ENCODE assay signal across 26 cellular contexts in the genomic region with DNA sequence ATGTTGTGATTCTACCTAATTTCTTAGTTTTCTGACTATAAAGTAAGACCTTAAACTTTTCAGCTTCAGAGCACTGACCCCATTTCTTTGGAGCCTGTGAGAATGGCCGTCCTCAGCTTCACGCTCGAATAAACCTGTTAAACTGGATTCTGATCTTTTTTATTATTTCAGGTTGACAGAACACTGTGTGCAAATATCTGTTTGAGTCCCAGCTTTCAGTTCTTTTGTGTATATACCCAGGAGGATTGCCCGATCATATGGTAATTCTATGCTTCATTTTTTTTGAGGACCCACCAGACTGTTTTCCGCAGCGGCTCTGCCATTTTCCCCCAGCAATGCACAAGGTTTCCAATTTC. TPM values are rescaled to one million over a fixed set of nuclear protein-coding genes. Genes with fewer than 3 reads are reported as not detected.
DNase-seq lines count a peak whose midpoint lies in the region; ATAC-seq and TF ChIP-seq lines count a peak whose summit lies in the region.
"Had no signal": no experiment of that assay in that cellular context is flagged by ENCODE, and none has a peak within 500 bp of the region (broad histone marks: within the 10 kb centered on the region; RNA-seq: fewer than 3 reads in every experiment).

No MANE protein-coding gene starts in this region.

- no peaks in the 10 kb centered on the region for H4K20me1 ChIP-seq in PC-3 (ENCODE audit: low read length)

- ATAC-seq in PC-3 (peak; percentile 34; the same call in 1 of the 2 replicates), HG02840 (IDR thresholded peaks at IDR 0.05; ENCODE audit: low FRiP score, unreplicated experiment) (no peak)
- ATAC-seq: GM12878, left lobe of liver had no signal

- H3K9me3 ChIP-seq in PC-3 (ENCODE audit: low read length): no peaks in the 10 kb centered on the region
- peaks cover 2% of the 10 kb centered on the region for H3K9me3 ChIP-seq in WERI-Rb-1 (ENCODE audit: severe bottlenecking)
- H3K9me3 ChIP-seq: sigmoid colon had no signal

- DNase-seq in DMS153 treated with DMSO at 0.1 percent for 48 hours (lab: John Stamatoyannopoulos, UW; ENCODE audit: unreplicated experiment) (peak; percentile 63), NCI-H146 (lab: John Stamatoyannopoulos, UW) (peak; percentile 29), PC-3 (peak; percentile 54), retina (peak; percentile 82), HPDE6-E6E7 (ENCODE audit: extremely low spot score) (no peak), WERI-Rb-1 (no peak)
- DNase-seq: activated CD4-positive, alpha-beta T cell treated with anti-CD3 and anti-CD28 coated beads for 48 hours; aorta; CD8-positive, alpha-beta memory T cell; central memory CD4-positive, alpha-beta T cell; DMS79 treated with DMSO at 0.1 percent for 48 hours; dorsolateral prefrontal cortex; head of caudate nucleus; NCI-H526 treated with DMSO at 0.1 percent for 48 hours; nephron progenitor cell; SHP77 treated with DMSO at 0.1 percent for 48 hours; sigmoid colon; stimulated activated CD4-positive, alpha-beta T cell treated with anti-CD3 and anti-CD28 coated beads, Interleukin-15, amount 100 ng/mL, for 24 hours; substantia nigra had no signal

- no TSS peak for BruUV-seq in PC-3 (replicated peaks; lab: Mats Ljungman, UMichigan)

- H3K9me2 ChIP-seq in PC-3 (replicated peaks; ENCODE audit: low read length): no peaks in the 10 kb centered on the region

- H3K36me3 ChIP-seq in PC-3 (ENCODE audit: low read depth, low read length): no peaks in the 10 kb centered on the region
- H3K36me3 ChIP-seq in WERI-Rb-1: no peaks in the 10 kb centered on the region
- H3K36me3 ChIP-seq: sigmoid colon had no signal

- TF ChIP-seq CTCF in PC-3 (conservative IDR thresholded peaks at IDR 0.05; ENCODE audit: low read depth, low read length): no peak
- no peak for TF ChIP-seq CTCF in WERI-Rb-1 (IDR thresholded peaks at IDR 0.05; ENCODE audit: low read depth, low read length)

- H3K27ac ChIP-seq in PC-3 (ENCODE audit: low read length) (no peak overlapping the region), WERI-Rb-1 (no peak overlapping the region)
- H3K27ac ChIP-seq: dorsolateral prefrontal cortex, PC-9, sigmoid colon had no signal

- no peaks in the 10 kb centered on the region for H3K79me2 ChIP-seq in PC-3 (ENCODE audit: low read length)

- no peaks in the 10 kb centered on the region for H3F3A ChIP-seq in PC-3 (ENCODE audit: low read length, unreplicated experiment)

- intact Hi-C loops in PC-3 (cut with micrococcal nuclease): loop anchor here (2.0 kb wide), 1 partner anchor 47 kb away; the partner anchor contains the start of gene DCAF7

- CTCF ChIA-PET in PC-3 (lab: Charles Lee): interaction anchor here (0.6 kb wide), 1 partner anchor 97 kb away, joined by 3 read pairs; no protein-coding TSS in a partner anchor

- no peak overlapping the region for H3K9ac ChIP-seq in PC-3 (ENCODE audit: low read length)

- peaks cover 5% of the 10 kb centered on the region; the same call in 1 of the 2 replicates for H3K4me1 ChIP-seq in PC-3 (ENCODE audit: insufficient read depth, low read length)
- H3K4me1 ChIP-seq: sigmoid colon had no signal

- H3K27me3 ChIP-seq in PC-3 (ENCODE audit: low read length) (peaks cover 19% of the 10 kb centered on the region; the same call in 1 of the 2 replicates), WERI-Rb-1 (ENCODE audit: insufficient read depth, low read depth, severe bottlenecking) (no peaks in the 10 kb centered on the region)

- H3K4me2 ChIP-seq in PC-3 (ENCODE audit: low read length): peak overlapping the region; percentile 36
- H3K4me2 ChIP-seq: PC-9 had no signal

- H3K4me3 ChIP-seq in PC-3 (ENCODE audit: low read length) (0 out of 2 replicates have a peak overlapping the region, but pooled peaks have one; percentile 17), WERI-Rb-1 (ENCODE audit: low read depth, low read length) (no peak overlapping the region)
- H3K4me3 ChIP-seq: dorsolateral prefrontal cortex, GM12878, PC-9, sigmoid colon had no signal

- H2AFZ ChIP-seq in PC-3 (ENCODE audit: low read length): no peak overlapping the region
- H2AFZ ChIP-seq: PC-9 had no signal

- POLR2A ChIA-PET in PC-3 (lab: Charles Lee; ENCODE audit: unreplicated experiment): interaction anchor here (0.7 kb wide), 1 partner anchor 23 kb away, joined by 3 read pairs; no protein-coding TSS in a partner anchor

RNA-seq across cellular contexts. Expression of gene KCNH6, which starts 19.9 kb away (rescaled TPM):
- total RNA-seq in PC-3 (2014; rRNA removed): not detected in 2 replicates
- total RNA-seq: activated T-helper 1 cell treated with anti-CD3 and anti-CD28 coated beads, Interleukin-12 subunit alpha, Interleukin-12 subunit beta, Interleukin-2, Interleukin-4 antibody, amounts not matched to agents 30 ng/mL and 10 ng/mL and 1 ng/mL, durations not matched to agents 14 hours and 24 hours and 36 hours; aorta; CD8-positive, alpha-beta memory T cell; GM12878; HT1080; left lobe of liver; PC-9; sigmoid colon; T-helper 1 cell treated with Interleukin-12 subunit alpha and Interleukin-12 subunit beta and Interleukin-4 antibody, amounts not matched to agents 30 ng/mL and 1 ng/mL, for 36 hours had no signal

RNA-seq across cellular contexts. Expression of gene ACE, which starts 26.4 kb away (rescaled TPM):
- total RNA-seq in PC-3 (2014; rRNA removed): 8.7 and 9.1 TPM in 2 replicates
- total RNA-seq: HT1080 had no signal

RNA-seq across cellular contexts. Expression of gene DCAF7, which starts 47.0 kb away (rescaled TPM):
- total RNA-seq in PC-3 (2014; rRNA removed): 46.5 and 55.5 TPM in 2 replicates

RNA-seq across cellular contexts. Expression of gene CYB561, which starts 57.2 kb away (rescaled TPM):
- 125 and 145 TPM in 2 replicates for total RNA-seq in PC-3 (2014; rRNA removed)

Comparison
In these comparisons a context has a peak if more than half of its experiments do, and no peak if none do; other contexts are left out.
1. DNase-seq: peak in DMS153 treated with DMSO at 0.1 percent for 48 hours (single experiment), NCI-H146 (single experiment), PC-3 (single experiment) and retina (single experiment); none in HPDE6-E6E7 (single experiment) and WERI-Rb-1 (single experiment).